In the genomic region with DNA sequence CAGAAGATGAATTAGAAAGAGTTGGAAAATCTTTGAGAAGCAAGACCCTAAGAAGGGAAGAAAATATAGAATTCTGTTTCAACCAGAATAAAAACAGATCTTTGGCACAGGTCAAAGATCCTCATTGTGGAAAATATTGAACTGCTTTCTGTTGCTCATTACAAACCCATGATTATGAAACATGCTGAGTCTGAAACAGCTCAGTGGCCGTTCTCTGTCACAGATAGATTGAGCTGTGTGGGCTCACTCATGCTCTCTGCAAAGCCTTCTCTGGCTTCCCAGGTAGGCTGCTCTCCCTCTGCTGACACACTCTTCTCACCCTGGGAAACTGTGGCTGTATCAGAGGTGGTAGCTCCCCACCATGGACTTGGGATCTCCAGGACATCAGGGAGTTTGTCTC, we compare ENCODE assay signal across 21 cellular contexts. TPM values are rescaled to one million over a fixed set of nuclear protein-coding genes. Genes with fewer than 3 reads are reported as not detected.
DNase-seq lines count a peak whose midpoint lies in the region; ATAC-seq lines count a peak whose summit lies in the region.
"Had no signal": no experiment of that assay in that cellular context is flagged by ENCODE, and none has a peak within 500 bp of the region (broad histone marks: within the 10 kb centered on the region; RNA-seq: fewer than 3 reads in every experiment).

No MANE protein-coding gene starts in this region.

- H3K9ac ChIP-seq in adipocyte (ENCODE audit: low read length): no peak overlapping the region
- H3K9ac ChIP-seq: BLaER1 treated with 17β-estradiol and CSF1 and Interleukin-3, amounts not matched to agents 10 nM and 100 nM had no signal

- peaks cover 6% of the 10 kb centered on the region for H3K27me3 Mint-ChIP-seq in activated naive CD8-positive, alpha-beta T cell treated with anti-CD3 and anti-CD28 coated beads, Interleukin-2, amount 50 U/mL, for 24 hours
- H3K27me3 Mint-ChIP-seq in activated naive CD8-positive, alpha-beta T cell treated with anti-CD3 and anti-CD28 coated beads for 36 hours: peaks cover 4% of the 10 kb centered on the region

- H3K4me1 Mint-ChIP-seq in activated naive CD8-positive, alpha-beta T cell treated with anti-CD3 and anti-CD28 coated beads, Interleukin-2, amount 50 U/mL, for 24 hours: no peaks in the 10 kb centered on the region
- H3K4me1 Mint-ChIP-seq in activated naive CD8-positive, alpha-beta T cell treated with anti-CD3 and anti-CD28 coated beads for 36 hours: no peaks in the 10 kb centered on the region

- no peak for DNase-seq in activated naive CD8-positive, alpha-beta T cell treated with anti-CD3 and anti-CD28 coated beads, Interleukin-2, amount 50 U/mL, for 24 hours
- no peak for DNase-seq in activated naive CD8-positive, alpha-beta T cell treated with anti-CD3 and anti-CD28 coated beads for 36 hours
- DNase-seq in adipocyte (ENCODE audit: low read depth) (peak; percentile 53), left lobe of liver (ENCODE audit: low spot score) (no peak), NCI-H187 (lab: John Stamatoyannopoulos, UW) (no peak), foreskin melanocyte (no peak)
- DNase-seq: 8988T; CD8-positive, alpha-beta T cell; DMS79; H9; KBM-7; NCI-H1694 treated with DMSO at 0.1 percent for 48 hours; NCI-H2107; NCI-H510A treated with DMSO at 0.1 percent for 48 hours; NCI-H774 had no signal

- H3K4me3 ChIP-seq in adipocyte (ENCODE audit: low read length): no peak overlapping the region
- H3K4me3 ChIP-seq: BLaER1 treated with 17β-estradiol and CSF1 and Interleukin-3, amounts not matched to agents 10 nM and 100 nM had no signal

- peaks cover 6% of the 10 kb centered on the region for H3K27me3 ChIP-seq in adipocyte (replicated peaks; ENCODE audit: control insufficient read depth, insufficient read depth, low read length)
- H3K27me3 ChIP-seq: BLaER1 treated with 17β-estradiol and CSF1 and Interleukin-3, amounts not matched to agents 10 nM and 100 nM had no signal

- no peaks in the 10 kb centered on the region for H3K36me3 ChIP-seq in adipocyte (ENCODE audit: control insufficient read depth, insufficient read depth, low read length, severe bottlenecking)
- H3K36me3 ChIP-seq: BLaER1 treated with 17β-estradiol and CSF1 and Interleukin-3, amounts not matched to agents 10 nM and 100 nM had no signal

- peaks cover 47% of the 10 kb centered on the region for H3K4me1 ChIP-seq in adipocyte (ENCODE audit: control insufficient read depth, insufficient read depth, low read length)

- no peak overlapping the region for H3K27ac Mint-ChIP-seq in activated naive CD8-positive, alpha-beta T cell treated with anti-CD3 and anti-CD28 coated beads, Interleukin-2, amount 50 U/mL, for 24 hours
- H3K27ac Mint-ChIP-seq in activated naive CD8-positive, alpha-beta T cell treated with anti-CD3 and anti-CD28 coated beads for 36 hours: no peak overlapping the region
- H3K27ac Mint-ChIP-seq: CD8-positive, alpha-beta T cell had no signal

- ATAC-seq in activated naive CD8-positive, alpha-beta T cell treated with anti-CD3 and anti-CD28 coated beads, Interleukin-2, amount 50 U/mL, for 24 hours: peak; percentile 23
- ATAC-seq in left lobe of liver (peak; percentile 12), GM18873 (IDR thresholded peaks at IDR 0.05; ENCODE audit: low FRiP score, unreplicated experiment) (no peak), HG03045 (IDR thresholded peaks at IDR 0.05; ENCODE audit: unreplicated experiment) (no peak)
- ATAC-seq: CD8-positive, alpha-beta T cell; Right ventricle myocardium inferior had no signal

- no peaks in the 10 kb centered on the region for H3K36me3 Mint-ChIP-seq in activated naive CD8-positive, alpha-beta T cell treated with anti-CD3 and anti-CD28 coated beads, Interleukin-2, amount 50 U/mL, for 24 hours (ENCODE audit: low read depth)
- H3K36me3 Mint-ChIP-seq in activated naive CD8-positive, alpha-beta T cell treated with anti-CD3 and anti-CD28 coated beads for 36 hours: no peaks in the 10 kb centered on the region
- H3K36me3 Mint-ChIP-seq: CD8-positive, alpha-beta T cell had no signal

- no peaks in the 10 kb centered on the region for H3K9me3 ChIP-seq in adipocyte (ENCODE audit: control insufficient read depth, low read length)
- H3K9me3 ChIP-seq: BLaER1 treated with 17β-estradiol and CSF1 and Interleukin-3, amounts not matched to agents 10 nM and 100 nM had no signal

- no peak overlapping the region for H3K4me3 Mint-ChIP-seq in activated naive CD8-positive, alpha-beta T cell treated with anti-CD3 and anti-CD28 coated beads, Interleukin-2, amount 50 U/mL, for 24 hours
- no peak overlapping the region for H3K4me3 Mint-ChIP-seq in activated naive CD8-positive, alpha-beta T cell treated with anti-CD3 and anti-CD28 coated beads for 36 hours
- H3K4me3 Mint-ChIP-seq: CD8-positive, alpha-beta T cell; H9 had no signal

- H3K9me3 Mint-ChIP-seq in activated naive CD8-positive, alpha-beta T cell treated with anti-CD3 and anti-CD28 coated beads, Interleukin-2, amount 50 U/mL, for 24 hours: no peaks in the 10 kb centered on the region
- H3K9me3 Mint-ChIP-seq in activated naive CD8-positive, alpha-beta T cell treated with anti-CD3 and anti-CD28 coated beads for 36 hours: no peaks in the 10 kb centered on the region
- H3K9me3 Mint-ChIP-seq: CD8-positive, alpha-beta T cell; H9 had no signal

RNA-seq across cellular contexts. Expression of gene KRT38, which starts 3.4 kb away (rescaled TPM):
- total RNA-seq in activated naive CD8-positive, alpha-beta T cell treated with anti-CD3 and anti-CD28 coated beads for 36 hours: not detected
- total RNA-seq in left lobe of liver: not detected
- total RNA-seq: CD8-positive, alpha-beta T cell; H9; OCI-LY7; Right ventricle myocardium inferior; SK-MEL-5 had no signal

RNA-seq across cellular contexts. Expression of gene KRT37, which starts 19.8 kb away (rescaled TPM):
- not detected for total RNA-seq in activated naive CD8-positive, alpha-beta T cell treated with anti-CD3 and anti-CD28 coated beads for 36 hours
- not detected for total RNA-seq in left lobe of liver
- total RNA-seq: CD8-positive, alpha-beta T cell; H9; OCI-LY7; Right ventricle myocardium inferior; SK-MEL-5 had no signal

RNA-seq across cellular contexts. Expression of gene KRT32, which starts 23.0 kb away (rescaled TPM):
- not detected for total RNA-seq in activated naive CD8-positive, alpha-beta T cell treated with anti-CD3 and anti-CD28 coated beads for 36 hours
- not detected for total RNA-seq in left lobe of liver
- total RNA-seq: CD8-positive, alpha-beta T cell; H9; OCI-LY7; Right ventricle myocardium inferior; SK-MEL-5 had no signal

RNA-seq across cellular contexts. Expression of gene KRT35, which starts 36.8 kb away (rescaled TPM):
- not detected for total RNA-seq in activated naive CD8-positive, alpha-beta T cell treated with anti-CD3 and anti-CD28 coated beads for 36 hours
- not detected for total RNA-seq in left lobe of liver
- total RNA-seq: CD8-positive, alpha-beta T cell; H9; OCI-LY7; Right ventricle myocardium inferior; SK-MEL-5 had no signal

RNA-seq across cellular contexts. Expression of gene KRT36, which starts 45.5 kb away (rescaled TPM):
- not detected for total RNA-seq in activated naive CD8-positive, alpha-beta T cell treated with anti-CD3 and anti-CD28 coated beads for 36 hours
- total RNA-seq in left lobe of liver: not detected
- total RNA-seq: CD8-positive, alpha-beta T cell; H9; OCI-LY7; Right ventricle myocardium inferior; SK-MEL-5 had no signal

Comparison
In these comparisons a context has a peak if more than half of its experiments do, and no peak if none do; other contexts are left out.
1. ATAC-seq: peak in activated naive CD8-positive, alpha-beta T cell treated with anti-CD3 and anti-CD28 coated beads, Interleukin-2, amount 50 U/mL, for 24 hours (single experiment) and left lobe of liver (single experiment); none in GM18873 (single experiment) and HG03045 (single experiment).